Comparison of ENCODE assay signal across 9 cellular contexts in genomic region chr4:54233697-54234496, GRCh38. TPM values are rescaled to one million over a fixed set of nuclear protein-coding genes. Genes with fewer than 3 reads are reported as not detected.
DNase-seq lines count a peak whose midpoint lies in the region; ATAC-seq and TF ChIP-seq lines count a peak whose summit lies in the region.
"Had no signal": no experiment of that assay in that cellular context is flagged by ENCODE, and none has a peak within 500 bp of the region (broad histone marks: within the 10 kb centered on the region; RNA-seq: fewer than 3 reads in every experiment).

No MANE protein-coding gene starts in this region.

- H3K27me3 Mint-ChIP-seq in activated T-cell treated with anti-CD3 and anti-CD28 coated beads, Interleukin-2, amount 50 U/mL, for 72 hours (ENCODE audit: low read depth): peaks cover 67% of the 10 kb centered on the region
- H3K27me3 Mint-ChIP-seq in naive B cell: peaks cover 49 to 79% (median 72%) of the 10 kb centered on the region in 3 donors
- peaks cover 69% of the 10 kb centered on the region for H3K27me3 Mint-ChIP-seq in stimulated activated memory B cell treated with anti-CD40 and anti-IgM and Interleukin-4, amounts not matched to agents 10 μg/mL and 1 μg/mL and 100 μg/mL, for 72 hours

- peaks cover 33% of the 10 kb centered on the region for H3K4me1 Mint-ChIP-seq in activated T-cell treated with anti-CD3 and anti-CD28 coated beads, Interleukin-2, amount 50 U/mL, for 72 hours (ENCODE audit: low read depth)
- H3K4me1 Mint-ChIP-seq in naive B cell: peaks cover 8 to 32% (median 29%) of the 10 kb centered on the region in 3 donors
- peaks cover 33% of the 10 kb centered on the region for H3K4me1 Mint-ChIP-seq in stimulated activated memory B cell treated with anti-CD40 and anti-IgM and Interleukin-4, amounts not matched to agents 10 μg/mL and 1 μg/mL and 100 μg/mL, for 72 hours

- H3K4me3 Mint-ChIP-seq in activated T-cell treated with anti-CD3 and anti-CD28 coated beads, Interleukin-2, amount 50 U/mL, for 72 hours: peak overlapping the region; percentile 84 to 88
- H3K4me3 Mint-ChIP-seq in naive B cell: peak overlapping the region; percentile 77 to 92 (median 88)
- peak overlapping the region; percentile 66 for H3K4me3 Mint-ChIP-seq in stimulated activated memory B cell treated with anti-CD40 and anti-IgM and Interleukin-4, amounts not matched to agents 10 μg/mL and 1 μg/mL and 100 μg/mL, for 72 hours

- DNase-seq in HPDE6-E6E7 (ENCODE audit: extremely low spot score) (peak; percentile 72), OCI-M1 (lab: John Stamatoyannopoulos, UW) (peak; percentile 89), fibroblast of gingiva (ENCODE audit: low read depth) (peak; percentile 79), naive B cell (peak; percentile 56)
- DNase-seq in activated T-cell treated with anti-CD3 and anti-CD28 coated beads, Interleukin-2, amount 50 U/mL, for 72 hours: peak; percentile 68 to 73

- peak; percentile 76 for TF ChIP-seq CTCF in C4-2B (conservative IDR thresholded peaks at IDR 0.05)

- no peaks in the 10 kb centered on the region for H3K9me3 Mint-ChIP-seq in activated T-cell treated with anti-CD3 and anti-CD28 coated beads, Interleukin-2, amount 50 U/mL, for 72 hours
- peaks cover 0 to 5% (median 0%) of the 10 kb centered on the region in 7 donors for H3K9me3 Mint-ChIP-seq in naive B cell
- H3K9me3 Mint-ChIP-seq in stimulated activated memory B cell treated with anti-CD40 and anti-IgM and Interleukin-4, amounts not matched to agents 10 μg/mL and 1 μg/mL and 100 μg/mL, for 72 hours: no peaks in the 10 kb centered on the region

- no peak overlapping the region for H3K27ac ChIP-seq in C4-2B

- H3K36me3 Mint-ChIP-seq in activated T-cell treated with anti-CD3 and anti-CD28 coated beads, Interleukin-2, amount 50 U/mL, for 72 hours (ENCODE audit: insufficient read depth in 2 of 2): no peaks in the 10 kb centered on the region
- peaks cover 0 to 6% of the 10 kb centered on the region in 2 donors for H3K36me3 Mint-ChIP-seq in naive B cell
- no peaks in the 10 kb centered on the region for H3K36me3 Mint-ChIP-seq in stimulated activated memory B cell treated with anti-CD40 and anti-IgM and Interleukin-4, amounts not matched to agents 10 μg/mL and 1 μg/mL and 100 μg/mL, for 72 hours

- peak; percentile 46 for ATAC-seq in GM19351 (IDR thresholded peaks at IDR 0.05; ENCODE audit: unreplicated experiment)
- ATAC-seq in activated T-cell treated with anti-CD3 and anti-CD28 coated beads, Interleukin-2, amount 50 U/mL, for 72 hours (replicated peaks in 1 of 2): peak; percentile 28 to 36
- peak; percentile 64 for ATAC-seq in naive B cell (ENCODE audit: low read depth in 2 of 2)
- ATAC-seq in stimulated activated memory B cell treated with anti-CD40 and anti-IgM and Interleukin-4, amounts not matched to agents 10 μg/mL and 1 μg/mL and 100 μg/mL, for 72 hours: peak; percentile 68

- H3K27ac Mint-ChIP-seq in activated T-cell treated with anti-CD3 and anti-CD28 coated beads, Interleukin-2, amount 50 U/mL, for 72 hours: no peak overlapping the region
- peak overlapping the region in 3 of 6 donors; percentile 69 to 81 (median 74) for H3K27ac Mint-ChIP-seq in naive B cell
- no peak overlapping the region for H3K27ac Mint-ChIP-seq in stimulated activated memory B cell treated with anti-CD40 and anti-IgM and Interleukin-4, amounts not matched to agents 10 μg/mL and 1 μg/mL and 100 μg/mL, for 72 hours

RNA-seq across cellular contexts. Expression of gene PDGFRA, which starts 4.8 kb away (rescaled TPM):
- total RNA-seq in activated T-cell treated with anti-CD3 and anti-CD28 coated beads, Interleukin-2, amount 50 U/mL, for 72 hours: under 1 TPM in 1 of 2 donors, not detected in 1; 0.43 TPM
- polyA plus RNA-seq in naive B cell (ENCODE audit: low read depth in 6 of 6): 1 to 10 TPM in 1 of 6 donors, not detected in 5; 1.2 TPM
- total RNA-seq: activated CD8-positive, alpha-beta memory T cell treated with anti-CD3 and anti-CD28 coated beads for 36 hours had no signal
